Comparison of ENCODE assay signal across 8 cellular contexts in the genomic region with DNA sequence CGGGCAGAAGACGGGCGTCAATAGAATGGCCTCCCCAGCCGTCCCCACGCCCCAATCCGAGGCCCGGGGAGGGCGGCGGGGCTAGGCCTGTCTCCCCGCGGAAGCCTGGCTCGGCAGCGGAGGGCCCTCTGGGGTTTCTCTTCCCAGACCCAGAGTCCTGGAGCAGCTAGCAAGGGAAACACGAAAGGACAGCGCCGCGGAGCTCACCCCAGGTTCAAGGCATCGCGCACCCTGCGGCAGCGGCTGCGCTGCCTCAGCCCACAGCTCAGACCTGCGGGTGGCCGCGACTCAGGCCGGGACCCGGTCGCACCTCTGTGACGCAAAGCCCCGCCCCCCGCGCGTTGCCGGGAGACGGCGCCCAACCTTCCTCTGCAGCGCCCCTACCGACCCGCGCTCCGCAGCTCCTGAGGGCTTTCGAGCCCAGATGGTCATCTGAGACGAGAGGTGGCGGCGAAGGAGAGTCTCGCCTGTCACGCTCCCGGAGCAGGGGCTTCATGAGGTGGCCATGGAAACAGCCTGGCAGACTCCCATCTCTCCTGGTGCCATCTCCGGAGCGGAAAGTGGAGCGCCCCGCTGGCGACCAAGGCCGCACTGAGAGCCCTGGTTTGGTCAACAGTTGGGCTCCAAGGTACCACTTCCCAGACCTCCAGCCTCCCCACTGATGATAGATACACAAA. TPM values are rescaled to one million over a fixed set of nuclear protein-coding genes. Genes with fewer than 3 reads are reported as not detected.
DNase-seq lines count a peak whose midpoint lies in the region; ATAC-seq lines count a peak whose summit lies in the region.

A gene with protein sequence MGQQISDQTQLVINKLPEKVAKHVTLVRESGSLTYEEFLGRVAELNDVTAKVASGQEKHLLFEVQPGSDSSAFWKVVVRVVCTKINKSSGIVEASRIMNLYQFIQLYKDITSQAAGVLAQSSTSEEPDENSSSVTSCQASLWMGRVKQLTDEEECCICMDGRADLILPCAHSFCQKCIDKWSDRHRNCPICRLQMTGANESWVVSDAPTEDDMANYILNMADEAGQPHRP (minus strand): TSS at position 273 of the 677 bp plus-strand sequence. CDS start 7,029 bp downstream, outside the sequence.

- peak within 1 kb of the TSS; percentile 87 for H3K27ac ChIP-seq in HUES48 (ENCODE audit: low read depth, low read length)

- peak within 1 kb of the TSS; percentile 95 for H3K4me3 ChIP-seq in HUES48 (ENCODE audit: low read depth, low read length)
- peak within 1 kb of the TSS; percentile 77 for H3K4me3 ChIP-seq in NT2/D1 (ENCODE audit: insufficient read length, low read depth)
- H3K4me3 ChIP-seq in mononuclear cell (ENCODE audit: low read length) = peak within 1 kb of the TSS; percentile 75

- H3K4me1 ChIP-seq in HUES48 (ENCODE audit: control insufficient read depth, insufficient read depth, low read length) (0 out of 2 replicates have a peak, but pooled peaks cover 3% of the 10 kb centered on the region), NT2/D1 (ENCODE audit: insufficient read depth, insufficient read length) (no peaks in the 10 kb centered on the region), mononuclear cell (ENCODE audit: insufficient read depth, low read length) (peaks cover 28% of the 10 kb centered on the region)

- H3K9ac ChIP-seq in HUES48 (ENCODE audit: low read depth, low read length) = peak within 1 kb of the TSS; percentile 80
- H3K9ac ChIP-seq in NT2/D1 (ENCODE audit: insufficient read length, low read depth) = peak within 1 kb of the TSS; percentile 82

- H3K36me3 ChIP-seq in HUES48 (ENCODE audit: control insufficient read depth, insufficient read depth, low read length) (no peaks in the 10 kb centered on the region), NT2/D1 (ENCODE audit: insufficient read depth, insufficient read length, low read length) (no peaks in the 10 kb centered on the region)

- ATAC-seq in GM21390 (IDR thresholded peaks at IDR 0.05; ENCODE audit: unreplicated experiment) = peak; percentile 97

- DNase-seq in D341Med (ENCODE audit: low spot score) = peak; percentile 97
- peak; percentile 81 for DNase-seq in NT2/D1 (ENCODE audit: low read depth, low spot score)
- DNase-seq in activated T-cell treated with anti-CD3 and anti-CD28 coated beads for 1 hour (ENCODE audit: low read depth) = peak; percentile 95
- DNase-seq in epidermal melanocyte (ENCODE audit: insufficient read length, low spot score) = peak; percentile 88
- DNase-seq in stimulated activated CD8-positive, alpha-beta memory T cell treated with anti-CD3 and anti-CD28 coated beads, Interleukin-4, amount 100 ng/mL, for 24 hours (ENCODE audit: low read depth) = peak; percentile 96

- H3K27me3 ChIP-seq in HUES48 (ENCODE audit: control insufficient read depth, insufficient read depth, low read length) = peaks cover 7% of the 10 kb centered on the region
- peaks cover 12% of the 10 kb centered on the region for H3K27me3 ChIP-seq in NT2/D1 (ENCODE audit: insufficient read depth, insufficient read length)
- H3K27me3 ChIP-seq in mononuclear cell (ENCODE audit: insufficient read depth, low read length) = no peaks in the 10 kb centered on the region

- H3K9me3 ChIP-seq in HUES48 (ENCODE audit: control insufficient read depth, insufficient read depth, low read length) (no peaks in the 10 kb centered on the region), NT2/D1 (ENCODE audit: insufficient read depth, low read length) (peaks cover 16% of the 10 kb centered on the region; the same call in 1 of the 2 replicates), mononuclear cell (ENCODE audit: low read depth, low read length) (no peaks in the 10 kb centered on the region)

RNA-seq across cellular contexts. Expression of the gene that starts here (rescaled TPM):
- 30.6 TPM for total RNA-seq in mononuclear cell

Comparison
In these comparisons a context has a peak if more than half of its experiments do, and no peak if none do; other contexts are left out.
1. Peak in every context shown above with its lines: DNase-seq, ATAC-seq, H3K4me3 ChIP-seq and H3K27ac ChIP-seq.